27 cellular contexts compared by ENCODE assay signal in the genomic region with DNA sequence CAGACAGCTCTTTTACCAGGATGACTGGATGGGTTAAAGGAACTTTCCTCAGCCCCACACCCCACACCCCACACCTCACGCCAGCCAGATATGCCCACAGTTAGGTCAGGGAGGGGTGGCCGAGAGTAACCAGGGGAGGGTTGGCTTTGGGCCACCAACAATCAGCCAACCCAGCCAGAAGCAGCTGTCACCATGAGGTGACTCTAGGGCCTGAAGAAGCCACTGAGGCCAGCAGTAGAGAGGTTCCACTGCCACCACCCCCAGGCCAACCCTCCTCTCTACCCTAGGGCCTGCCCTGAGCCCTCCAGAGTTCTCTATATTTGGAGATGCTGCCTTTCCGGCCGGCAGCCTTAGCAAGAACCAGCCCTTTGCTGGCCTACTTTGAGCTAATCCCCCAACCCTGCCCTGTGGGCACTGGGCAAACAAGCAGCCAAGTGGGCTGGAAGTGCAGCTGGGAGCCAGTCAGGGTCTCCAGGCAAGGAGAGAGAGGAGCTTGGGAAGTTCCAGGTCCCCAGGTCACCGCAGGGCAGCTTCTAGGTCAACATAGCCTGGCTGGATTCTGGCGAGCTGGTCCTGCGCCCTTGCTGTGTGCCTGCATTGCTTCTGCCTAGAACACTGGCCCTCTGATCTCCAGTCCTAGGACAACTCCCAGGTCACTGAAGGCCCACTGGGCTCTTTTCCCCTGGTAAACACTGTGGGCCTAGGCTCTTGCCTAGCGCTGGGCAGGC. TPM values are rescaled to one million over a fixed set of nuclear protein-coding genes. Genes with fewer than 3 reads are reported as not detected.
"Had no signal": no experiment of that assay in that cellular context is flagged by ENCODE, and none has a peak within 500 bp of the region (broad histone marks: within the 10 kb centered on the region; RNA-seq: fewer than 3 reads in every experiment).

No MANE protein-coding gene starts in this region.

- H2AFZ ChIP-seq: parathyroid adenoma had no signal

- H3K4me1 ChIP-seq: gastrocnemius medialis, parathyroid adenoma had no signal

- H3K4me3 ChIP-seq: colonic mucosa, gastrocnemius medialis, left lung, mucosa of descending colon, prostate gland, thoracic aorta, transverse colon, vagina had no signal

- H3K79me2 ChIP-seq: parathyroid adenoma had no signal

- H3K27me3 ChIP-seq: colonic mucosa, gastrocnemius medialis, transverse colon, vagina had no signal

- H3K9ac ChIP-seq: parathyroid adenoma had no signal

- H3K36me3 ChIP-seq: colonic mucosa, gastrocnemius medialis, left lung, prostate gland, thoracic aorta, transverse colon, vagina had no signal

- H3K27ac ChIP-seq: colonic mucosa, epithelial cell of prostate, gastrocnemius medialis, left lung, parathyroid adenoma, prostate gland, transverse colon, vagina had no signal

- ATAC-seq: esophagus mucosa; gastrocnemius medialis; left lung; mucosa of descending colon; naive thymus-derived CD8-positive, alpha-beta T cell; right cardiac atrium; stimulated activated naive B cell treated with anti-CD40 and anti-IgM and Interleukin-4, amounts not matched to agents 10 μg/mL and 1 μg/mL and 100 μg/mL, for 72 hours had no signal

- DNase-seq: colonic mucosa; effector CD8-positive, alpha-beta T cell; endodermal cell; foreskin fibroblast; gastrocnemius medialis; head of caudate nucleus; mesenchymal stem cell; mucosa of descending colon; naive thymus-derived CD8-positive, alpha-beta T cell; nephron progenitor cell; occipital lobe; right cardiac atrium; small intestine; stimulated activated CD4-positive, alpha-beta T cell treated with anti-CD3 and anti-CD28 coated beads, Interleukin-15, amount 100 ng/mL, for 24 hours; stimulated activated CD4-positive, alpha-beta T cell treated with anti-CD3 and anti-CD28 coated beads, Interleukin-2, amount 100 ng/mL, for 48 hours; stimulated activated naive B cell treated with anti-CD40 and anti-IgM and Interleukin-4, amounts not matched to agents 10 μg/mL and 1 μg/mL and 100 μg/mL, for 72 hours; transverse colon had no signal

- H3K9me3 ChIP-seq: colonic mucosa, prostate gland, thoracic aorta, transverse colon had no signal

RNA-seq across cellular contexts. Expression of a gene that starts 12.0 kb away (rescaled TPM):
- total RNA-seq: cerebellum; endodermal cell; gastrocnemius medialis; glomerular endothelial cell; lung microvascular endothelial cell; naive thymus-derived CD8-positive, alpha-beta T cell; occipital lobe; right cardiac atrium had no signal
- polyA plus RNA-seq: naive thymus-derived CD8-positive, alpha-beta T cell; right cardiac atrium had no signal

RNA-seq across cellular contexts. Expression of a gene that starts 16.0 kb away (rescaled TPM):
- total RNA-seq: cerebellum; endodermal cell; glomerular endothelial cell; lung microvascular endothelial cell; naive thymus-derived CD8-positive, alpha-beta T cell; right cardiac atrium; thoracic aorta; vagina had no signal
- polyA plus RNA-seq: naive thymus-derived CD8-positive, alpha-beta T cell; right cardiac atrium had no signal

RNA-seq across cellular contexts. Expression of a gene that starts 30.1 kb away (rescaled TPM):
- total RNA-seq: endodermal cell, lung microvascular endothelial cell had no signal
